Comparison of ENCODE assay signal across 34 cellular contexts in the genomic region with DNA sequence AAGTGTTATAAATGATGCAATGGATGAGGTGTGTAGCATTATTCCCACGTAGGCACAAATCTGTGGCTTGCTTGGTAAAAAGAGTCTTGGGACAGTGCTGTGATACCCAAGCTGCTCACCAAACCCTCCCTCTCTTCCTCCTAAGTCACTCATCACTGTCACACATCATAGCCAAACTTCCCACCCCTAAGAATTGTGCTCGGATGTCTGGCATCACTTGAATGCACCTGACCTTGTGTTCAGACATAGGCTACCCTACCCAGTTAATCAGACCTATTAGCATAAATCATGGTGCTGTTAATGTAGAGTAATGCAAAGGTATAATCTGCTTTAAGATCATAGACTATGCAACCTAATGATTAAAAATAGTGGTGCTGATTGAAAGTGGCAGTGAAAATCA.
"Had no signal": no experiment of that assay in that cellular context is flagged by ENCODE, and none has a peak within 500 bp of the region (broad histone marks: within the 10 kb centered on the region; RNA-seq: fewer than 3 reads in every experiment).

No MANE protein-coding gene starts in this region.

- H3K4me1 Mint-ChIP-seq: activated B cell treated with CpG ODN at 0.5 μM for 24 hours; activated CD4-positive, alpha-beta T cell treated with anti-CD3 and anti-CD28 coated beads, Interleukin-2, amount 10 ng/mL, durations not matched to agents 24 days and 14 days; activated naive CD8-positive, alpha-beta T cell treated with anti-CD3 and anti-CD28 coated beads for 36 hours; activated T-helper 17 cell treated with anti-CD3 and anti-CD28 coated beads, Interleukin-2, amount 50 U/mL, for 72 hours had no signal

- H3K27me3 ChIP-seq: adrenal gland, body of pancreas, brain microvascular endothelial cell, breast epithelium had no signal

- H3K4me3 Mint-ChIP-seq: activated B cell treated with CpG ODN at 0.5 μM for 24 hours; activated CD4-positive, alpha-beta memory T cell treated with anti-CD3 and anti-CD28 coated beads for 36 hours; activated CD4-positive, alpha-beta T cell treated with anti-CD3 and anti-CD28 coated beads, Interleukin-2, amount 10 ng/mL, durations not matched to agents 24 days and 14 days; activated CD8-positive, alpha-beta T cell treated with anti-CD3 and anti-CD28 coated beads for 36 hours; activated naive CD4-positive, alpha-beta T cell treated with anti-CD3 and anti-CD28 coated beads for 36 hours; activated naive CD8-positive, alpha-beta T cell treated with anti-CD3 and anti-CD28 coated beads for 36 hours; activated T-cell treated with anti-CD3 and anti-CD28 coated beads, Interleukin-2, amount 50 U/mL, for 4 hours; activated T-cell treated with anti-CD3 and anti-CD28 coated beads, Interleukin-2, amount 50 U/mL, for 72 hours; activated T-helper 1 cell treated with anti-CD3 and anti-CD28 coated beads, Interleukin-12 subunit alpha, Interleukin-12 subunit beta, Interleukin-2, Interleukin-4 antibody, amounts not matched to agents 30 ng/mL and 10 ng/mL and 1 ng/mL, durations not matched to agents 14 hours and 24 hours and 36 hours; activated T-helper 17 cell treated with anti-CD3 and anti-CD28 coated beads, Interleukin-2, amount 50 U/mL, for 72 hours; T-helper 1 cell treated with Interleukin-12 subunit alpha and Interleukin-12 subunit beta and Interleukin-4 antibody, amounts not matched to agents 30 μg/mL and 1 μg/mL, for 36 hours; T-helper 2 cell treated with Interferon-gamma antibody and Interleukin-4, amounts not matched to agents 5 μg/mL and 100 μg/mL, for 36 hours had no signal

- H3K36me3 Mint-ChIP-seq: activated CD4-positive, alpha-beta memory T cell treated with anti-CD3 and anti-CD28 coated beads for 36 hours; activated naive CD8-positive, alpha-beta T cell treated with anti-CD3 and anti-CD28 coated beads for 36 hours had no signal

- H3K4me1 ChIP-seq: adrenal gland, body of pancreas, breast epithelium had no signal

- H3K4me3 ChIP-seq: adrenal gland, body of pancreas, breast epithelium had no signal

- H3K9me3 ChIP-seq: adrenal gland, body of pancreas, breast epithelium had no signal

- ATAC-seq: activated CD8-positive, alpha-beta T cell treated with anti-CD3 and anti-CD28 coated beads for 36 hours; activated naive CD4-positive, alpha-beta T cell treated with anti-CD3 and anti-CD28 coated beads, Interleukin-2, amount 50 U/mL, for 72 hours; activated T-cell treated with anti-CD3 and anti-CD28 coated beads, Interleukin-2, amount 50 U/mL, for 4 hours; activated T-cell treated with anti-CD3 and anti-CD28 coated beads, Interleukin-2, amount 50 U/mL, for 72 hours; activated T-helper 17 cell treated with anti-CD3 and anti-CD28 coated beads, Interleukin-2, amount 50 U/mL, for 72 hours; body of pancreas had no signal

- H3K36me3 ChIP-seq: adrenal gland, brain microvascular endothelial cell, breast epithelium had no signal

- H3K27ac ChIP-seq: adrenal gland, body of pancreas, brain microvascular endothelial cell, breast epithelium, VCaP had no signal

- H3K27me3 Mint-ChIP-seq: activated B cell treated with CpG ODN at 0.5 μM for 24 hours; activated CD4-positive, alpha-beta memory T cell treated with anti-CD3 and anti-CD28 coated beads for 36 hours; activated CD4-positive, alpha-beta T cell treated with anti-CD3 and anti-CD28 coated beads, Interleukin-2, amount 10 ng/mL, durations not matched to agents 24 days and 14 days; activated CD8-positive, alpha-beta T cell treated with anti-CD3 and anti-CD28 coated beads for 36 hours; activated naive CD8-positive, alpha-beta T cell treated with anti-CD3 and anti-CD28 coated beads for 36 hours; activated T-helper 17 cell treated with anti-CD3 and anti-CD28 coated beads, Interleukin-2, amount 50 U/mL, for 72 hours had no signal

- H3K27ac Mint-ChIP-seq: activated B cell treated with CpG ODN at 0.5 μM for 24 hours; activated CD4-positive, alpha-beta memory T cell treated with anti-CD3 and anti-CD28 coated beads for 36 hours; activated CD4-positive, alpha-beta T cell treated with anti-CD3 and anti-CD28 coated beads, Interleukin-2, amount 10 ng/mL, durations not matched to agents 24 days and 14 days; activated CD8-positive, alpha-beta T cell treated with anti-CD3 and anti-CD28 coated beads for 36 hours; activated naive CD4-positive, alpha-beta T cell treated with anti-CD3 and anti-CD28 coated beads for 36 hours; activated naive CD4-positive, alpha-beta T cell treated with anti-CD3 and anti-CD28 coated beads, Interleukin-2, amount 50 U/mL, for 72 hours; activated naive CD8-positive, alpha-beta T cell treated with anti-CD3 and anti-CD28 coated beads for 36 hours; activated T-cell treated with anti-CD3 and anti-CD28 coated beads, Interleukin-2, amount 50 U/mL, for 72 hours; activated T-helper 1 cell treated with anti-CD3 and anti-CD28 coated beads, Interleukin-12 subunit alpha, Interleukin-12 subunit beta, Interleukin-2, Interleukin-4 antibody, amounts not matched to agents 30 ng/mL and 10 ng/mL and 1 ng/mL, durations not matched to agents 14 hours and 24 hours and 36 hours; activated T-helper 17 cell treated with anti-CD3 and anti-CD28 coated beads, Interleukin-2, amount 50 U/mL, for 72 hours; T-helper 1 cell treated with Interleukin-12 subunit alpha and Interleukin-12 subunit beta and Interleukin-4 antibody, amounts not matched to agents 30 μg/mL and 1 μg/mL, for 36 hours; T-helper 2 cell treated with Interferon-gamma antibody and Interleukin-4, amounts not matched to agents 5 μg/mL and 100 μg/mL, for 36 hours had no signal

- DNase-seq: activated B cell treated with CpG ODN at 0.5 μM for 24 hours; activated CD4-positive, alpha-beta memory T cell treated with anti-CD3 and anti-CD28 coated beads for 36 hours; activated CD4-positive, alpha-beta T cell treated with anti-CD3 and anti-CD28 coated beads for 4 hours; activated CD4-positive, alpha-beta T cell treated with anti-CD3 and anti-CD28 coated beads, Interleukin-2, amount 10 ng/mL, durations not matched to agents 24 days and 14 days; activated CD4-positive, alpha-beta T cell treated with anti-CD3 and anti-CD28 coated beads, Interleukin-2, amount 50 U/mL, for 1 hour; activated CD4-positive, alpha-beta T cell treated with anti-CD3 and anti-CD28 coated beads, Interleukin-2, amount 50 U/mL, for 4 hours; activated CD4-positive, CD25-positive, alpha-beta regulatory T cell treated with anti-CD3 and anti-CD28 coated beads, Interleukin-2, amount 50 U/mL, for 72 hours; activated CD8-positive, alpha-beta memory T cell treated with anti-CD3 and anti-CD28 coated beads, Interleukin-2, amount 50 U/mL, for 4 hours; activated CD8-positive, alpha-beta T cell treated with anti-CD3 and anti-CD28 coated beads for 36 hours; activated effector memory CD4-positive, alpha-beta T cell treated with anti-CD3 and anti-CD28 coated beads, Interleukin-2, amount 50 U/mL, for 16 hours; activated gamma-delta T cell treated with Interleukin-2 at 50 U/mL for 16 hours; activated naive CD4-positive, alpha-beta T cell; activated naive CD4-positive, alpha-beta T cell treated with anti-CD3 and anti-CD28 coated beads for 36 hours; activated naive CD4-positive, alpha-beta T cell treated with anti-CD3 and anti-CD28 coated beads, Interleukin-2, amount 50 U/mL, for 16 hours; activated naive CD8-positive, alpha-beta T cell treated with anti-CD3 and anti-CD28 coated beads for 36 hours; activated T-cell treated with anti-CD3 and anti-CD28 coated beads for 4 hours; activated T-cell treated with anti-CD3 and anti-CD28 coated beads, Interleukin-2, amount 50 U/mL, for 1 hour; activated T-cell treated with anti-CD3 and anti-CD28 coated beads, Interleukin-2, amount 50 U/mL, for 4 hours; activated T-cell treated with anti-CD3 and anti-CD28 coated beads, Interleukin-2, amount 50 U/mL, for 72 hours; adrenal gland; amniotic stem cell; aorta; body of pancreas; brain microvascular endothelial cell; central memory CD4-positive, alpha-beta T cell; T-helper 2 cell; T-helper 9 cell had no signal
